In the genomic region with DNA sequence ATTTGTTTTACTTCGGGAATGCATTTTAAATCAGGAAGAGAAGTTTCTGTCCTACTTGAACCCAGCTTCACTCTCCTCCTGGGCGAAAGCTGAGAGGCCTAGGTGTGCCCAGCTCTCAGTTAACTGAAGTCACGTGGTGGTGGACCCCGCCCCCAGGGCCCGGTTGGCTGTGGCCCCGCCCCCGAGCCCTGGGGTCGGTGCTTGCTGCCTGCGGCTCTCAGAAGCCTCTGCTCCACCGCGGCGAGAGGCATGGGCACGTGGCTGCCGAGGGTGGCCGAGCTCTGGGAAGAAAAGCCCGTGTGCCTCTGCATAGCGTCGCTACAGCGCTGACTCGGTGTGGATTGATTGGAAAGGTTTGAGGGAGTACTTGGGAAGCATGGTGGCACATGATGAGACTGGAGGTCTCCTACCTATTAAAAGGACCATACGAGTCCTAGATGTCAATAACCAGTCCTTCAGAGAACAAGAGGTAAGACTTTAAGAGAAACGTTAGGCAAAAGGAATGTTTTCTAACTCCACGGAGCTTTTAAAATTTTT, we compare ENCODE assay signal across 1 cellular context.
A peak's percentile ranks its signal among the peaks of the same experiment; 100 is the strongest.
TF ChIP-seq lines count a peak whose summit lies in the region.

No MANE protein-coding gene starts in this region.

TF ChIP-seq in WTC11, 78 proteins besides CTCF, POLR2A, EP300 and RAD21 (continued from another document and continues in another):
- TF ChIP-seq, protein P1, sequence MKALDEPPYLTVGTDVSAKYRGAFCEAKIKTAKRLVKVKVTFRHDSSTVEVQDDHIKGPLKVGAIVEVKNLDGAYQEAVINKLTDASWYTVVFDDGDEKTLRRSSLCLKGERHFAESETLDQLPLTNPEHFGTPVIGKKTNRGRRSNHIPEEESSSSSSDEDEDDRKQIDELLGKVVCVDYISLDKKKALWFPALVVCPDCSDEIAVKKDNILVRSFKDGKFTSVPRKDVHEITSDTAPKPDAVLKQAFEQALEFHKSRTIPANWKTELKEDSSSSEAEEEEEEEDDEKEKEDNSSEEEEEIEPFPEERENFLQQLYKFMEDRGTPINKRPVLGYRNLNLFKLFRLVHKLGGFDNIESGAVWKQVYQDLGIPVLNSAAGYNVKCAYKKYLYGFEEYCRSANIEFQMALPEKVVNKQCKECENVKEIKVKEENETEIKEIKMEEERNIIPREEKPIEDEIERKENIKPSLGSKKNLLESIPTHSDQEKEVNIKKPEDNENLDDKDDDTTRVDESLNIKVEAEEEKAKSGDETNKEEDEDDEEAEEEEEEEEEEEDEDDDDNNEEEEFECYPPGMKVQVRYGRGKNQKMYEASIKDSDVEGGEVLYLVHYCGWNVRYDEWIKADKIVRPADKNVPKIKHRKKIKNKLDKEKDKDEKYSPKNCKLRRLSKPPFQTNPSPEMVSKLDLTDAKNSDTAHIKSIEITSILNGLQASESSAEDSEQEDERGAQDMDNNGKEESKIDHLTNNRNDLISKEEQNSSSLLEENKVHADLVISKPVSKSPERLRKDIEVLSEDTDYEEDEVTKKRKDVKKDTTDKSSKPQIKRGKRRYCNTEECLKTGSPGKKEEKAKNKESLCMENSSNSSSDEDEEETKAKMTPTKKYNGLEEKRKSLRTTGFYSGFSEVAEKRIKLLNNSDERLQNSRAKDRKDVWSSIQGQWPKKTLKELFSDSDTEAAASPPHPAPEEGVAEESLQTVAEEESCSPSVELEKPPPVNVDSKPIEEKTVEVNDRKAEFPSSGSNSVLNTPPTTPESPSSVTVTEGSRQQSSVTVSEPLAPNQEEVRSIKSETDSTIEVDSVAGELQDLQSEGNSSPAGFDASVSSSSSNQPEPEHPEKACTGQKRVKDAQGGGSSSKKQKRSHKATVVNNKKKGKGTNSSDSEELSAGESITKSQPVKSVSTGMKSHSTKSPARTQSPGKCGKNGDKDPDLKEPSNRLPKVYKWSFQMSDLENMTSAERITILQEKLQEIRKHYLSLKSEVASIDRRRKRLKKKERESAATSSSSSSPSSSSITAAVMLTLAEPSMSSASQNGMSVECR (CRISPR knock-in tag; IDR thresholded peaks at IDR 0.05; ENCODE audit: borderline replicate concordance) = peak; percentile 54; the same call in 1 of the 2 replicates
- TF ChIP-seq, protein P2, sequence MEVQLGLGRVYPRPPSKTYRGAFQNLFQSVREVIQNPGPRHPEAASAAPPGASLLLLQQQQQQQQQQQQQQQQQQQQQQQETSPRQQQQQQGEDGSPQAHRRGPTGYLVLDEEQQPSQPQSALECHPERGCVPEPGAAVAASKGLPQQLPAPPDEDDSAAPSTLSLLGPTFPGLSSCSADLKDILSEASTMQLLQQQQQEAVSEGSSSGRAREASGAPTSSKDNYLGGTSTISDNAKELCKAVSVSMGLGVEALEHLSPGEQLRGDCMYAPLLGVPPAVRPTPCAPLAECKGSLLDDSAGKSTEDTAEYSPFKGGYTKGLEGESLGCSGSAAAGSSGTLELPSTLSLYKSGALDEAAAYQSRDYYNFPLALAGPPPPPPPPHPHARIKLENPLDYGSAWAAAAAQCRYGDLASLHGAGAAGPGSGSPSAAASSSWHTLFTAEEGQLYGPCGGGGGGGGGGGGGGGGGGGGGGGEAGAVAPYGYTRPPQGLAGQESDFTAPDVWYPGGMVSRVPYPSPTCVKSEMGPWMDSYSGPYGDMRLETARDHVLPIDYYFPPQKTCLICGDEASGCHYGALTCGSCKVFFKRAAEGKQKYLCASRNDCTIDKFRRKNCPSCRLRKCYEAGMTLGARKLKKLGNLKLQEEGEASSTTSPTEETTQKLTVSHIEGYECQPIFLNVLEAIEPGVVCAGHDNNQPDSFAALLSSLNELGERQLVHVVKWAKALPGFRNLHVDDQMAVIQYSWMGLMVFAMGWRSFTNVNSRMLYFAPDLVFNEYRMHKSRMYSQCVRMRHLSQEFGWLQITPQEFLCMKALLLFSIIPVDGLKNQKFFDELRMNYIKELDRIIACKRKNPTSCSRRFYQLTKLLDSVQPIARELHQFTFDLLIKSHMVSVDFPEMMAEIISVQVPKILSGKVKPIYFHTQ (CRISPR knock-in tag; IDR thresholded peaks at IDR 0.05) = no peak
- no peak for TF ChIP-seq PRRX2 (CRISPR knock-in tag; IDR thresholded peaks at IDR 0.05)
- TF ChIP-seq, protein P3, sequence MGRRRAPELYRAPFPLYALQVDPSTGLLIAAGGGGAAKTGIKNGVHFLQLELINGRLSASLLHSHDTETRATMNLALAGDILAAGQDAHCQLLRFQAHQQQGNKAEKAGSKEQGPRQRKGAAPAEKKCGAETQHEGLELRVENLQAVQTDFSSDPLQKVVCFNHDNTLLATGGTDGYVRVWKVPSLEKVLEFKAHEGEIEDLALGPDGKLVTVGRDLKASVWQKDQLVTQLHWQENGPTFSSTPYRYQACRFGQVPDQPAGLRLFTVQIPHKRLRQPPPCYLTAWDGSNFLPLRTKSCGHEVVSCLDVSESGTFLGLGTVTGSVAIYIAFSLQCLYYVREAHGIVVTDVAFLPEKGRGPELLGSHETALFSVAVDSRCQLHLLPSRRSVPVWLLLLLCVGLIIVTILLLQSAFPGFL (CRISPR knock-in tag; IDR thresholded peaks at IDR 0.05; ENCODE audit: borderline replicate concordance) = no peak
- no peak for TF ChIP-seq ZNF317 (CRISPR knock-in tag; IDR thresholded peaks at IDR 0.05; ENCODE audit: borderline replicate concordance, low read depth)
- TF ChIP-seq, protein P4, sequence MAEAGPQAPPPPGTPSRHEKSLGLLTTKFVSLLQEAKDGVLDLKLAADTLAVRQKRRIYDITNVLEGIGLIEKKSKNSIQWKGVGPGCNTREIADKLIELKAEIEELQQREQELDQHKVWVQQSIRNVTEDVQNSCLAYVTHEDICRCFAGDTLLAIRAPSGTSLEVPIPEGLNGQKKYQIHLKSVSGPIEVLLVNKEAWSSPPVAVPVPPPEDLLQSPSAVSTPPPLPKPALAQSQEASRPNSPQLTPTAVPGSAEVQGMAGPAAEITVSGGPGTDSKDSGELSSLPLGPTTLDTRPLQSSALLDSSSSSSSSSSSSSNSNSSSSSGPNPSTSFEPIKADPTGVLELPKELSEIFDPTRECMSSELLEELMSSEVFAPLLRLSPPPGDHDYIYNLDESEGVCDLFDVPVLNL (CRISPR knock-in tag; IDR thresholded peaks at IDR 0.05; ENCODE audit: borderline replicate concordance, low read depth) = no peak
- TF ChIP-seq ELF4 (CRISPR knock-in tag; IDR thresholded peaks at IDR 0.05; ENCODE audit: low read depth) = no peak
- TF ChIP-seq, protein P5, sequence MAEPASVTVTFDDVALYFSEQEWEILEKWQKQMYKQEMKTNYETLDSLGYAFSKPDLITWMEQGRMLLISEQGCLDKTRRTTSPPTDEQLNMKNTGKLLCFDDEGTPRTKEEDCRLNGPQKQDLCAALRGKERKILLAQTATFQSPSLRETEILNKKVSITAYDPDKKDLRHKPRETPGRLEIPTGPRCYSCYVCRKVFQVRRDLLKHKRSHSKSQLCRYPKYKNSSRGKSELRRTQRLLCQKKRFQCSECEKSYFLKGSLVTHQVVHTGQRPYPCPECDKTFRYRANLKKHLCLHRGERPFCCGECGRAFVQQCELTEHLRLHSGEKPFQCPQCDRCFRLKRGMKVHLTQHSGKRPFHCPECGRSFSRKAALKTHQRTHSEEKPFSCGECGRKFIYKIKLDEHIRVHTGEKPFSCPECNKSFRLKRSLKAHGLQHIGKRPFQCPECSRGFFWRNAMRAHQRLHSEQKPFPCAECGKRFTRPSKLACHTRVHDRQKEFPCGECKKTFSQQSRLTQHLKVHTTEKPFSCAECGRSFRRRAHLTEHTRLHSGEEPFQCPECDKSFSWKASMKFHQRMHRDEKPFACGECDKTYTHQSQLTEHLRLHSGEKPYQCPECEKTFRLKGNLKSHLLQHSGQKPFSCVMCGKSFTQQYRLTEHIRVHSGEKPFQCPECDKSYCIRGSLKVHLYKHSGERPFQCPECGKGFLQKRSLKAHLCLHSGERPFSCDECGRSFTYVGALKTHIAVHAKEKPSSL (CRISPR knock-in tag; conservative IDR thresholded peaks at IDR 0.05) = no peak
- no peak for TF ChIP-seq MXD4 (CRISPR knock-in tag; IDR thresholded peaks at IDR 0.05; ENCODE audit: borderline replicate concordance)
- peak; percentile 73; the same call in 1 of the 2 replicates for TF ChIP-seq NFE2L1 (CRISPR knock-in tag; IDR thresholded peaks at IDR 0.05)
- no peak for TF ChIP-seq TP53 (CRISPR knock-in tag; IDR thresholded peaks at IDR 0.05)
- peak; percentile 82; the same call in 1 of the 2 replicates for TF ChIP-seq FOXP1 (CRISPR knock-in tag; IDR thresholded peaks at IDR 0.05; ENCODE audit: borderline replicate concordance)
- no peak for TF ChIP-seq HMGA2 (CRISPR knock-in tag; IDR thresholded peaks at IDR 0.05)
- TF ChIP-seq ATF1 (CRISPR knock-in tag; IDR thresholded peaks at IDR 0.05) = no peak
- no peak for TF ChIP-seq ZNF138 (CRISPR knock-in tag; conservative IDR thresholded peaks at IDR 0.05)
- TF ChIP-seq, protein P6, sequence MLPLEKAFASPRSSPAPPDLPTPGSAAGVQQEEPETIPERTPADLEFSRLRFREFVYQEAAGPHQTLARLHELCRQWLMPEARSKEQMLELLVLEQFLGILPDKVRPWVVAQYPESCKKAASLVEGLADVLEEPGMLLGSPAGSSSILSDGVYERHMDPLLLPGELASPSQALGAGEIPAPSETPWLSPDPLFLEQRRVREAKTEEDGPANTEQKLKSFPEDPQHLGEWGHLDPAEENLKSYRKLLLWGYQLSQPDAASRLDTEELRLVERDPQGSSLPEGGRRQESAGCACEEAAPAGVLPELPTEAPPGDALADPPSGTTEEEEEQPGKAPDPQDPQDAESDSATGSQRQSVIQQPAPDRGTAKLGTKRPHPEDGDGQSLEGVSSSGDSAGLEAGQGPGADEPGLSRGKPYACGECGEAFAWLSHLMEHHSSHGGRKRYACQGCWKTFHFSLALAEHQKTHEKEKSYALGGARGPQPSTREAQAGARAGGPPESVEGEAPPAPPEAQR (CRISPR knock-in tag; IDR thresholded peaks at IDR 0.05) = no peak
- TF ChIP-seq, protein P7, sequence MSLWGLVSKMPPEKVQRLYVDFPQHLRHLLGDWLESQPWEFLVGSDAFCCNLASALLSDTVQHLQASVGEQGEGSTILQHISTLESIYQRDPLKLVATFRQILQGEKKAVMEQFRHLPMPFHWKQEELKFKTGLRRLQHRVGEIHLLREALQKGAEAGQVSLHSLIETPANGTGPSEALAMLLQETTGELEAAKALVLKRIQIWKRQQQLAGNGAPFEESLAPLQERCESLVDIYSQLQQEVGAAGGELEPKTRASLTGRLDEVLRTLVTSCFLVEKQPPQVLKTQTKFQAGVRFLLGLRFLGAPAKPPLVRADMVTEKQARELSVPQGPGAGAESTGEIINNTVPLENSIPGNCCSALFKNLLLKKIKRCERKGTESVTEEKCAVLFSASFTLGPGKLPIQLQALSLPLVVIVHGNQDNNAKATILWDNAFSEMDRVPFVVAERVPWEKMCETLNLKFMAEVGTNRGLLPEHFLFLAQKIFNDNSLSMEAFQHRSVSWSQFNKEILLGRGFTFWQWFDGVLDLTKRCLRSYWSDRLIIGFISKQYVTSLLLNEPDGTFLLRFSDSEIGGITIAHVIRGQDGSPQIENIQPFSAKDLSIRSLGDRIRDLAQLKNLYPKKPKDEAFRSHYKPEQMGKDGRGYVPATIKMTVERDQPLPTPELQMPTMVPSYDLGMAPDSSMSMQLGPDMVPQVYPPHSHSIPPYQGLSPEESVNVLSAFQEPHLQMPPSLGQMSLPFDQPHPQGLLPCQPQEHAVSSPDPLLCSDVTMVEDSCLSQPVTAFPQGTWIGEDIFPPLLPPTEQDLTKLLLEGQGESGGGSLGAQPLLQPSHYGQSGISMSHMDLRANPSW (CRISPR knock-in tag; conservative IDR thresholded peaks at IDR 0.05; ENCODE audit: low read depth) = no peak
- no peak for TF ChIP-seq NFATC4 (CRISPR knock-in tag; IDR thresholded peaks at IDR 0.05)
- TF ChIP-seq TCF7 (CRISPR knock-in tag; IDR thresholded peaks at IDR 0.05; ENCODE audit: low read depth) = no peak
- TF ChIP-seq IRF2 (CRISPR knock-in tag; IDR thresholded peaks at IDR 0.05; ENCODE audit: borderline replicate concordance, low read depth) = no peak
- no peak for TF ChIP-seq ESRRA (CRISPR knock-in tag; IDR thresholded peaks at IDR 0.05; ENCODE audit: borderline replicate concordance)
- no peak for TF ChIP-seq FOXJ3 (CRISPR knock-in tag; IDR thresholded peaks at IDR 0.05; ENCODE audit: borderline replicate concordance)
- no peak for TF ChIP-seq ZNF263 (CRISPR knock-in tag; IDR thresholded peaks at IDR 0.05; ENCODE audit: low read depth)
- TF ChIP-seq ZNF219 (CRISPR knock-in tag; IDR thresholded peaks at IDR 0.05; ENCODE audit: borderline replicate concordance) = no peak
- TF ChIP-seq, protein P8, sequence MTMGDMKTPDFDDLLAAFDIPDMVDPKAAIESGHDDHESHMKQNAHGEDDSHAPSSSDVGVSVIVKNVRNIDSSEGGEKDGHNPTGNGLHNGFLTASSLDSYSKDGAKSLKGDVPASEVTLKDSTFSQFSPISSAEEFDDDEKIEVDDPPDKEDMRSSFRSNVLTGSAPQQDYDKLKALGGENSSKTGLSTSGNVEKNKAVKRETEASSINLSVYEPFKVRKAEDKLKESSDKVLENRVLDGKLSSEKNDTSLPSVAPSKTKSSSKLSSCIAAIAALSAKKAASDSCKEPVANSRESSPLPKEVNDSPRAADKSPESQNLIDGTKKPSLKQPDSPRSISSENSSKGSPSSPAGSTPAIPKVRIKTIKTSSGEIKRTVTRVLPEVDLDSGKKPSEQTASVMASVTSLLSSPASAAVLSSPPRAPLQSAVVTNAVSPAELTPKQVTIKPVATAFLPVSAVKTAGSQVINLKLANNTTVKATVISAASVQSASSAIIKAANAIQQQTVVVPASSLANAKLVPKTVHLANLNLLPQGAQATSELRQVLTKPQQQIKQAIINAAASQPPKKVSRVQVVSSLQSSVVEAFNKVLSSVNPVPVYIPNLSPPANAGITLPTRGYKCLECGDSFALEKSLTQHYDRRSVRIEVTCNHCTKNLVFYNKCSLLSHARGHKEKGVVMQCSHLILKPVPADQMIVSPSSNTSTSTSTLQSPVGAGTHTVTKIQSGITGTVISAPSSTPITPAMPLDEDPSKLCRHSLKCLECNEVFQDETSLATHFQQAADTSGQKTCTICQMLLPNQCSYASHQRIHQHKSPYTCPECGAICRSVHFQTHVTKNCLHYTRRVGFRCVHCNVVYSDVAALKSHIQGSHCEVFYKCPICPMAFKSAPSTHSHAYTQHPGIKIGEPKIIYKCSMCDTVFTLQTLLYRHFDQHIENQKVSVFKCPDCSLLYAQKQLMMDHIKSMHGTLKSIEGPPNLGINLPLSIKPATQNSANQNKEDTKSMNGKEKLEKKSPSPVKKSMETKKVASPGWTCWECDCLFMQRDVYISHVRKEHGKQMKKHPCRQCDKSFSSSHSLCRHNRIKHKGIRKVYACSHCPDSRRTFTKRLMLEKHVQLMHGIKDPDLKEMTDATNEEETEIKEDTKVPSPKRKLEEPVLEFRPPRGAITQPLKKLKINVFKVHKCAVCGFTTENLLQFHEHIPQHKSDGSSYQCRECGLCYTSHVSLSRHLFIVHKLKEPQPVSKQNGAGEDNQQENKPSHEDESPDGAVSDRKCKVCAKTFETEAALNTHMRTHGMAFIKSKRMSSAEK (CRISPR knock-in tag; IDR thresholded peaks at IDR 0.05; ENCODE audit: borderline replicate concordance) = no peak
- TF ChIP-seq, protein P9, sequence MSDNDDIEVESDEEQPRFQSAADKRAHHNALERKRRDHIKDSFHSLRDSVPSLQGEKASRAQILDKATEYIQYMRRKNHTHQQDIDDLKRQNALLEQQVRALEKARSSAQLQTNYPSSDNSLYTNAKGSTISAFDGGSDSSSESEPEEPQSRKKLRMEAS (CRISPR knock-in tag; IDR thresholded peaks at IDR 0.05) = peak; percentile 94
- TF ChIP-seq SOX15 (CRISPR knock-in tag; IDR thresholded peaks at IDR 0.05) = no peak
- no peak for TF ChIP-seq RORB (CRISPR knock-in tag; IDR thresholded peaks at IDR 0.05)
- no peak for TF ChIP-seq TEAD4 (CRISPR knock-in tag; IDR thresholded peaks at IDR 0.05)
